Comparison of ENCODE assay signal across 1 cellular context in genomic region chr17:68457539-68458259, GRCh38.
TF ChIP-seq lines count a peak whose summit lies in the region.

No MANE protein-coding gene starts in this region.

TF ChIP-seq in K562, 482 proteins besides CTCF, POLR2A, EP300 and RAD21 (continued from another document and continues in another):
- TF ChIP-seq ZNF639 (CRISPR knock-in tag; conservative IDR thresholded peaks at IDR 0.05 in 1 of 2, IDR thresholded peaks at IDR 0.05 in 1 of 2) (no peak), SMAD3 (CRISPR knock-in tag; conservative IDR thresholded peaks at IDR 0.05) (no peak), ZNF511 (CRISPR knock-in tag; IDR thresholded peaks at IDR 0.05) (no peak), ZNF561 (CRISPR knock-in tag; conservative IDR thresholded peaks at IDR 0.05) (no peak), TFAM (CRISPR knock-in tag; conservative IDR thresholded peaks at IDR 0.05) (no peak), KLF1 (tag; IDR thresholded peaks at IDR 0.05) (no peak), U2AF2 (optimal IDR thresholded peaks at IDR 0.05; ENCODE audit: low read depth, low read length) (no peak), AFF4 (CRISPR knock-in tag; IDR thresholded peaks at IDR 0.05) (peak; percentile 59; the same call in 1 of the 2 replicates), MAFK (IDR thresholded peaks at IDR 0.05; ENCODE audit: low read length) (no peak), WHSC1 (IDR thresholded peaks at IDR 0.05; ENCODE audit: low read length) (no peak), ZFX (CRISPR knock-in tag; IDR thresholded peaks at IDR 0.05) (no peak), FOXJ3 (CRISPR knock-in tag; IDR thresholded peaks at IDR 0.05) (no peak), TFE3 (CRISPR knock-in tag; IDR thresholded peaks at IDR 0.05) (no peak), POLR2H (tag; IDR thresholded peaks at IDR 0.05; ENCODE audit: low read depth) (peak; percentile 74), DNMT1 (IDR thresholded peaks at IDR 0.05) (no peak), JUN (IDR thresholded peaks at IDR 0.05; ENCODE audit: borderline replicate concordance, low read depth, low read length) (peak; percentile 75; the same call in 1 of the 2 replicates), JUN (CRISPR knock-in tag; IDR thresholded peaks at IDR 0.05; ENCODE audit: borderline replicate concordance) (no peak), ZNF41 (CRISPR knock-in tag; conservative IDR thresholded peaks at IDR 0.05) (no peak), ERF (CRISPR knock-in tag; IDR thresholded peaks at IDR 0.05) (no peak), DLX4 (CRISPR knock-in tag; IDR thresholded peaks at IDR 0.05) (no peak), TARDBP (IDR thresholded peaks at IDR 0.05) (no peak), ZBTB11 (CRISPR knock-in tag; IDR thresholded peaks at IDR 0.05) (no peak), BHLHE40 (IDR thresholded peaks at IDR 0.05; ENCODE audit: low read length) (no peak; the same call in 1 of the 2 replicates), HDAC3 (IDR thresholded peaks at IDR 0.05; ENCODE audit: borderline replicate concordance, partially characterized antibody) (no peak), ZNF830 (CRISPR knock-in tag; IDR thresholded peaks at IDR 0.05) (no peak), ZNF766 (CRISPR knock-in tag; conservative IDR thresholded peaks at IDR 0.05) (no peak), CREB3L1 (IDR thresholded peaks at IDR 0.05; ENCODE audit: borderline replicate concordance, low read depth) (peak; percentile 65; the same call in 1 of the 2 replicates), BRD9 (IDR thresholded peaks at IDR 0.05; ENCODE audit: low read depth, partially characterized antibody) (no peak), MITF (IDR thresholded peaks at IDR 0.05) (no peak), GTF2F1 (IDR thresholded peaks at IDR 0.05; ENCODE audit: low read depth, low read length) (no peak), E2F5 (CRISPR knock-in tag; IDR thresholded peaks at IDR 0.05) (no peak), TSHZ1 (CRISPR knock-in tag; IDR thresholded peaks at IDR 0.05) (no peak), CBX5 (IDR thresholded peaks at IDR 0.05; ENCODE audit: borderline replicate concordance, low read depth) (no peak), CTCFL (IDR thresholded peaks at IDR 0.05; ENCODE audit: borderline replicate concordance, insufficient read depth, low read depth, low read length, poor library complexity, severe bottlenecking) (no peak), BMI1 (IDR thresholded peaks at IDR 0.05; ENCODE audit: low read length) (no peak), GABPB2 (CRISPR knock-in tag; conservative IDR thresholded peaks at IDR 0.05) (no peak), RBBP5 (IDR thresholded peaks at IDR 0.05; ENCODE audit: borderline replicate concordance, insufficient read depth, low read length, poor library complexity, severe bottlenecking) (no peak), SP2 (IDR thresholded peaks at IDR 0.05; ENCODE audit: extremely low read depth, low read depth, low read length, poor library complexity, severe bottlenecking) (peak; percentile 49), LARP7 (IDR thresholded peaks at IDR 0.05) (no peak), ZNF584 (CRISPR knock-in tag; IDR thresholded peaks at IDR 0.05; ENCODE audit: low read depth) (no peak), ZNF324 (CRISPR knock-in tag; IDR thresholded peaks at IDR 0.05) (no peak), FOXA1 (IDR thresholded peaks at IDR 0.05; ENCODE audit: borderline replicate concordance) (no peak)
